Comparison of ENCODE assay signal across 8 cellular contexts in genomic region chr2:113886479-113887383, GRCh38. TPM values are rescaled to one million over a fixed set of nuclear protein-coding genes. Genes with fewer than 3 reads are reported as not detected.
DNase-seq lines count a peak whose midpoint lies in the region; ATAC-seq, FAIRE-seq and TF ChIP-seq lines count a peak whose summit lies in the region.

No MANE protein-coding gene starts in this region.

- no peaks in the 10 kb centered on the region for H3K9me3 Mint-ChIP-seq in activated CD4-positive, alpha-beta T cell treated with anti-CD3 and anti-CD28 coated beads, Interleukin-2, amount 10 ng/mL, durations not matched to agents 7 days and 5 days
- no peaks in the 10 kb centered on the region for H3K9me3 Mint-ChIP-seq in activated naive CD4-positive, alpha-beta T cell treated with anti-CD3 and anti-CD28 coated beads, Interleukin-2, amount 50 U/mL, for 72 hours

- peaks cover 12 to 24% of the 10 kb centered on the region in 2 experiments for H3K4me1 ChIP-seq in HCT116 (ENCODE audit: control insufficient read depth in 1 of 2, insufficient read depth in 2 of 2, low read length in 2 of 2)
- H3K4me1 ChIP-seq in MM.1S (ENCODE audit: low read length) = peaks cover 26% of the 10 kb centered on the region
- H3K4me1 ChIP-seq in lower lobe of right lung = peaks cover 45% of the 10 kb centered on the region

- H3K4me2 ChIP-seq in HCT116 (ENCODE audit: low read length) (no peak overlapping the region), MM.1S (ENCODE audit: low read depth, low read length) (peak overlapping the region; percentile 95)

- H3F3A ChIP-seq in MM.1S (ENCODE audit: insufficient read depth, low read length) = peaks cover 46% of the 10 kb centered on the region

- H3K4me3 Mint-ChIP-seq in activated CD4-positive, alpha-beta T cell treated with anti-CD3 and anti-CD28 coated beads, Interleukin-2, amount 10 ng/mL, durations not matched to agents 7 days and 5 days = peak overlapping the region; percentile 100

- peak; percentile 49 for DNase-seq in activated CD4-positive, alpha-beta T cell treated with anti-CD3 and anti-CD28 coated beads, Interleukin-2, amount 10 ng/mL, durations not matched to agents 7 days and 5 days
- DNase-seq in activated CD4-positive, alpha-beta T cell treated with anti-CD3 and anti-CD28 coated beads for 1 hour = no peak
- no peak for DNase-seq in HCT116 (ENCODE audit: low read depth, low spot score)
- DNase-seq in MM.1S = peak; percentile 91
- peak in 1 of 2 donors; percentile 79 for DNase-seq in activated naive CD4-positive, alpha-beta T cell treated with anti-CD3 and anti-CD28 coated beads, Interleukin-2, amount 50 U/mL, for 72 hours (ENCODE audit: low spot score in 2 of 2)
- DNase-seq in lower lobe of right lung = peak; percentile 72
- peak; percentile 72 for DNase-seq in urothelium cell line (ENCODE audit: low spot score)
- DNase-seq in T1000 (lab: John Stamatoyannopoulos, UW) = no peak

- H3K79me2 ChIP-seq in HCT116 (ENCODE audit: insufficient read depth, low read length) (peaks cover 15% of the 10 kb centered on the region), MM.1S (ENCODE audit: low read length) (peaks cover 61% of the 10 kb centered on the region)

- H3K27me3 Mint-ChIP-seq in activated CD4-positive, alpha-beta T cell treated with anti-CD3 and anti-CD28 coated beads, Interleukin-2, amount 10 ng/mL, durations not matched to agents 7 days and 5 days = no peaks in the 10 kb centered on the region

- RAD21 ChIA-PET in HCT116 (lab: Charles Lee; ENCODE audit: low non-redundant PET in 1 of 2, low total read pairs in 2 of 2, uncharacterized antibody in 2 of 2, unreplicated experiment in 2 of 2) = no interaction called here

- H3K9ac ChIP-seq in HCT116 (ENCODE audit: low read length) = no peak overlapping the region
- H3K9ac ChIP-seq in MM.1S (ENCODE audit: low read length) = peak overlapping the region; percentile 82

- H3K9me3 ChIP-seq in HCT116 (ENCODE audit: control insufficient read depth in 1 of 2, insufficient read depth in 1 of 2, low read depth in 1 of 2, low read length in 2 of 2) (no peaks in the 10 kb centered on the region), MM.1S (replicated peaks; ENCODE audit: insufficient read depth, low read length) (no peaks in the 10 kb centered on the region), lower lobe of right lung (no peaks in the 10 kb centered on the region)

- TF ChIP-seq POLR2A in HCT116 (IDR thresholded peaks at IDR 0.05; ENCODE audit: borderline replicate concordance, extremely low read depth, insufficient read depth, insufficient read length) = no peak

- peaks cover 55% of the 10 kb centered on the region for H3K36me3 Mint-ChIP-seq in activated CD4-positive, alpha-beta T cell treated with anti-CD3 and anti-CD28 coated beads, Interleukin-2, amount 10 ng/mL, durations not matched to agents 7 days and 5 days (ENCODE audit: low read depth)
- H3K36me3 Mint-ChIP-seq in activated naive CD4-positive, alpha-beta T cell treated with anti-CD3 and anti-CD28 coated beads, Interleukin-2, amount 50 U/mL, for 72 hours = peaks cover 23 to 61% of the 10 kb centered on the region in 2 donors

- H3K27ac ChIP-seq in HCT116 (ENCODE audit: low read depth, low read length) = no peak overlapping the region
- H3K27ac ChIP-seq in MM.1S (ENCODE audit: low read length) = peak overlapping the region; percentile 97
- H3K27ac ChIP-seq in lower lobe of right lung = peak overlapping the region; percentile 50

- H3K27me3 ChIP-seq in HCT116 (ENCODE audit: insufficient read depth, low read length) = no peaks in the 10 kb centered on the region
- no peaks in the 10 kb centered on the region for H3K27me3 ChIP-seq in MM.1S (replicated peaks; ENCODE audit: insufficient read depth, low read length)
- no peaks in the 10 kb centered on the region for H3K27me3 ChIP-seq in lower lobe of right lung (ENCODE audit: low read depth)

- TF ChIP-seq CTCF in HCT116 (IDR thresholded peaks at IDR 0.05 in 2 of 3, conservative IDR thresholded peaks at IDR 0.05 in 1 of 3; ENCODE audit: borderline replicate concordance in 1 of 3, insufficient read depth in 1 of 3, low read depth in 2 of 3, low read length in 2 of 3) (no peak), MM.1S (IDR thresholded peaks at IDR 0.05; ENCODE audit: low read length) (no peak), lower lobe of right lung (IDR thresholded peaks at IDR 0.05) (no peak)

- H4K20me1 ChIP-seq in HCT116 (ENCODE audit: insufficient read depth) = no peaks in the 10 kb centered on the region
- H4K20me1 ChIP-seq in MM.1S (ENCODE audit: insufficient read depth, low read length) = no peaks in the 10 kb centered on the region

- POLR2A ChIA-PET in activated CD4-positive, alpha-beta T cell treated with anti-CD3 and anti-CD28 coated beads, Interleukin-2, amount 10 ng/mL, durations not matched to agents 7 days and 5 days (lab: Charles Lee) = interaction anchor here (1.0 kb wide), 1 partner anchor 10 kb away, joined by 4 read pairs; no protein-coding TSS in a partner anchor
- POLR2A ChIA-PET in HCT116 (lab: Charles Lee) = no interaction called here

- H2AFZ ChIP-seq in HCT116 (ENCODE audit: low read depth, low read length, poor library complexity, severe bottlenecking) (no peak overlapping the region), MM.1S (ENCODE audit: low read length) (no peak overlapping the region)

- ATAC-seq in HCT116 = no peak
- peak; percentile 13 to 62 for ATAC-seq in activated naive CD4-positive, alpha-beta T cell treated with anti-CD3 and anti-CD28 coated beads, Interleukin-2, amount 50 U/mL, for 72 hours
- ATAC-seq in lower lobe of right lung = peak in 1 of 2 donors; percentile 21

- H3K9me2 ChIP-seq in HCT116 (ENCODE audit: insufficient read depth) (no peaks in the 10 kb centered on the region), MM.1S (replicated peaks; ENCODE audit: insufficient read depth, low read length) (no peaks in the 10 kb centered on the region)

- intact Hi-C loops in HCT116 (cut with micrococcal nuclease) = no loop called here
- intact Hi-C loops in lower lobe of right lung (cut with DNase I) = no loop called here

- peaks cover 51% of the 10 kb centered on the region for H3K4me1 Mint-ChIP-seq in activated CD4-positive, alpha-beta T cell treated with anti-CD3 and anti-CD28 coated beads, Interleukin-2, amount 10 ng/mL, durations not matched to agents 7 days and 5 days

- BruUV-seq in HCT116 (replicated peaks; lab: Mats Ljungman, UMichigan) = no TSS peak

- peak; percentile 87 for FAIRE-seq in urothelium cell line (lab: Jason Lieb, UNC)

- CTCF ChIA-PET in activated CD4-positive, alpha-beta T cell treated with anti-CD3 and anti-CD28 coated beads, Interleukin-2, amount 10 ng/mL, durations not matched to agents 7 days and 5 days (lab: Charles Lee) = interaction anchor here (0.9 to 1.3 kb wide), 3 partner anchors 10 to 283 kb away, joined by 3 to 6 read pairs (median 3); no protein-coding TSS in a partner anchor
- CTCF ChIA-PET in HCT116 (lab: Charles Lee) = no interaction called here

- H3K36me3 ChIP-seq in HCT116 (ENCODE audit: control insufficient read depth in 1 of 2, insufficient read depth in 2 of 2, low read length in 2 of 2) = no peaks in the 10 kb centered on the region; a peak in 1 of 4 replicates
- no peaks in the 10 kb centered on the region for H3K36me3 ChIP-seq in MM.1S (replicated peaks; ENCODE audit: insufficient read depth, low read length)
- H3K36me3 ChIP-seq in lower lobe of right lung = no peaks in the 10 kb centered on the region

- H3K4me3 ChIP-seq in HCT116 (replicated peaks in 1 of 2; ENCODE audit: low read depth in 1 of 2, low read length in 2 of 2) (no peak overlapping the region), MM.1S (ENCODE audit: low read length) (peak overlapping the region; percentile 80), lower lobe of right lung (no peak overlapping the region)

- TF ChIP-seq RAD21 in HCT116 (IDR thresholded peaks at IDR 0.05; ENCODE audit: low read depth) = no peak

- peak overlapping the region; percentile 94 for H3K27ac Mint-ChIP-seq in activated CD4-positive, alpha-beta T cell treated with anti-CD3 and anti-CD28 coated beads, Interleukin-2, amount 10 ng/mL, durations not matched to agents 7 days and 5 days
- peak overlapping the region; percentile 56 to 95 for H3K27ac Mint-ChIP-seq in activated naive CD4-positive, alpha-beta T cell treated with anti-CD3 and anti-CD28 coated beads, Interleukin-2, amount 50 U/mL, for 72 hours

TF ChIP-seq in HCT116, 20 proteins besides CTCF, POLR2A, EP300 and RAD21 (continues in another document):
- TF ChIP-seq, protein P1, sequence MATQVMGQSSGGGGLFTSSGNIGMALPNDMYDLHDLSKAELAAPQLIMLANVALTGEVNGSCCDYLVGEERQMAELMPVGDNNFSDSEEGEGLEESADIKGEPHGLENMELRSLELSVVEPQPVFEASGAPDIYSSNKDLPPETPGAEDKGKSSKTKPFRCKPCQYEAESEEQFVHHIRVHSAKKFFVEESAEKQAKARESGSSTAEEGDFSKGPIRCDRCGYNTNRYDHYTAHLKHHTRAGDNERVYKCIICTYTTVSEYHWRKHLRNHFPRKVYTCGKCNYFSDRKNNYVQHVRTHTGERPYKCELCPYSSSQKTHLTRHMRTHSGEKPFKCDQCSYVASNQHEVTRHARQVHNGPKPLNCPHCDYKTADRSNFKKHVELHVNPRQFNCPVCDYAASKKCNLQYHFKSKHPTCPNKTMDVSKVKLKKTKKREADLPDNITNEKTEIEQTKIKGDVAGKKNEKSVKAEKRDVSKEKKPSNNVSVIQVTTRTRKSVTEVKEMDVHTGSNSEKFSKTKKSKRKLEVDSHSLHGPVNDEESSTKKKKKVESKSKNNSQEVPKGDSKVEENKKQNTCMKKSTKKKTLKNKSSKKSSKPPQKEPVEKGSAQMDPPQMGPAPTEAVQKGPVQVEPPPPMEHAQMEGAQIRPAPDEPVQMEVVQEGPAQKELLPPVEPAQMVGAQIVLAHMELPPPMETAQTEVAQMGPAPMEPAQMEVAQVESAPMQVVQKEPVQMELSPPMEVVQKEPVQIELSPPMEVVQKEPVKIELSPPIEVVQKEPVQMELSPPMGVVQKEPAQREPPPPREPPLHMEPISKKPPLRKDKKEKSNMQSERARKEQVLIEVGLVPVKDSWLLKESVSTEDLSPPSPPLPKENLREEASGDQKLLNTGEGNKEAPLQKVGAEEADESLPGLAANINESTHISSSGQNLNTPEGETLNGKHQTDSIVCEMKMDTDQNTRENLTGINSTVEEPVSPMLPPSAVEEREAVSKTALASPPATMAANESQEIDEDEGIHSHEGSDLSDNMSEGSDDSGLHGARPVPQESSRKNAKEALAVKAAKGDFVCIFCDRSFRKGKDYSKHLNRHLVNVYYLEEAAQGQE (IDR thresholded peaks at IDR 0.05; ENCODE audit: low read depth) = no peak
- no peak for TF ChIP-seq JUND (IDR thresholded peaks at IDR 0.05)
- TF ChIP-seq EZH2 (IDR thresholded peaks at IDR 0.05) = no peak
- TF ChIP-seq SRF (IDR thresholded peaks at IDR 0.05; ENCODE audit: low read depth) = no peak
- no peak for TF ChIP-seq EGR1 (IDR thresholded peaks at IDR 0.05; ENCODE audit: low read depth)
- TF ChIP-seq FOSL1 (IDR thresholded peaks at IDR 0.05; ENCODE audit: low read depth) = no peak

RNA-seq across cellular contexts. Expression of gene ACTR3, which starts 3.2 kb away (rescaled TPM):
- 100 to 1,000 TPM; 600 to 633 TPM for total RNA-seq in activated CD4-positive, alpha-beta T cell treated with anti-CD3 and anti-CD28 coated beads, Interleukin-2, amount 10 ng/mL, durations not matched to agents 7 days and 5 days
- total RNA-seq in HCT116 (2021; ENCODE audit: unreplicated experiment) = 232 TPM
- polyA plus RNA-seq in HCT116 (2012) = 152 and 169 TPM in 2 replicates
- 100 to 1,000 TPM; 520 to 570 TPM for total RNA-seq in activated naive CD4-positive, alpha-beta T cell treated with anti-CD3 and anti-CD28 coated beads, Interleukin-2, amount 50 U/mL, for 72 hours
- 269 TPM for total RNA-seq in lower lobe of right lung

Comparison
In these comparisons a context has a peak if more than half of its experiments do, and no peak if none do; other contexts are left out.
1. DNase-seq: peak in activated CD4-positive, alpha-beta T cell treated with anti-CD3 and anti-CD28 coated beads, Interleukin-2, amount 10 ng/mL, durations not matched to agents 7 days and 5 days (single experiment), MM.1S (single experiment), lower lobe of right lung (single experiment) and urothelium cell line (single experiment); none in activated CD4-positive, alpha-beta T cell treated with anti-CD3 and anti-CD28 coated beads for 1 hour (single experiment), HCT116 (single experiment) and T1000 (single experiment).